Comparison of ENCODE assay signal across 8 cellular contexts in the genomic region with DNA sequence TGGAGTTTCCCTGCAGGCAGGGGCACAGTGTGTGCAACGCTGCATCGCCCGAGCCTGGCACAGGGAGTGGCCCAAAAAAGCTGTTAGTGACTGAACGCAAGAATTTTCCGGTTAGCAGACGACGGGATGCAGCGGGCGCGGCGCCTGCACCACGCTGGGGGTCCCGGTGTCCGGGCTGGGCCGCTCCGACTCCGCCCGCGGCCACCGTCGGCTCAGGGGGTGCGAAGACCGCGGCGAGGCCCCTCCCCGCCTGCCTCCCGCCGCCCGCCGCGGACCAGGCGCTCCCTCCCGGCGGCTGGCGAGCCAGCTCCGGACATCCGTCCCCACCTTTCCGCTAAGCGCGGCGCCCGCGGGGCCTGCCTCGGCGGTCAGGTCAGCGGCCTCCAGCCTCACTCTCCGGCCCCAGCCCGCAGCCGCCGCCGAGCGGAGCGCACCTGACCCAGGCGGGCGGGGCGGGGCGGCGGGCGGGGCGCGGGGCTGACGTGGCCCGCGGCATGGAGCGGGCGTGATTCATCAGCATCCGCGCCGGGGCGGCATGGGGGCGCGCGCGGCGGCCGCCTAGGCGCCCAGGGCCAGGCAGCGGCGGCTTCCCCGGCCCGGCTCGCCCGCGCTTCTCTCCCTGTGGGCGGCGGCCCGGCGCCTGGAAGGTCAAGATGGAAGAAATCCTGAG. TPM values are rescaled to one million over a fixed set of nuclear protein-coding genes. Genes with fewer than 3 reads are reported as not detected.
DNase-seq lines count a peak whose midpoint lies in the region; ATAC-seq, FAIRE-seq and TF ChIP-seq lines count a peak whose summit lies in the region.

A gene with protein sequence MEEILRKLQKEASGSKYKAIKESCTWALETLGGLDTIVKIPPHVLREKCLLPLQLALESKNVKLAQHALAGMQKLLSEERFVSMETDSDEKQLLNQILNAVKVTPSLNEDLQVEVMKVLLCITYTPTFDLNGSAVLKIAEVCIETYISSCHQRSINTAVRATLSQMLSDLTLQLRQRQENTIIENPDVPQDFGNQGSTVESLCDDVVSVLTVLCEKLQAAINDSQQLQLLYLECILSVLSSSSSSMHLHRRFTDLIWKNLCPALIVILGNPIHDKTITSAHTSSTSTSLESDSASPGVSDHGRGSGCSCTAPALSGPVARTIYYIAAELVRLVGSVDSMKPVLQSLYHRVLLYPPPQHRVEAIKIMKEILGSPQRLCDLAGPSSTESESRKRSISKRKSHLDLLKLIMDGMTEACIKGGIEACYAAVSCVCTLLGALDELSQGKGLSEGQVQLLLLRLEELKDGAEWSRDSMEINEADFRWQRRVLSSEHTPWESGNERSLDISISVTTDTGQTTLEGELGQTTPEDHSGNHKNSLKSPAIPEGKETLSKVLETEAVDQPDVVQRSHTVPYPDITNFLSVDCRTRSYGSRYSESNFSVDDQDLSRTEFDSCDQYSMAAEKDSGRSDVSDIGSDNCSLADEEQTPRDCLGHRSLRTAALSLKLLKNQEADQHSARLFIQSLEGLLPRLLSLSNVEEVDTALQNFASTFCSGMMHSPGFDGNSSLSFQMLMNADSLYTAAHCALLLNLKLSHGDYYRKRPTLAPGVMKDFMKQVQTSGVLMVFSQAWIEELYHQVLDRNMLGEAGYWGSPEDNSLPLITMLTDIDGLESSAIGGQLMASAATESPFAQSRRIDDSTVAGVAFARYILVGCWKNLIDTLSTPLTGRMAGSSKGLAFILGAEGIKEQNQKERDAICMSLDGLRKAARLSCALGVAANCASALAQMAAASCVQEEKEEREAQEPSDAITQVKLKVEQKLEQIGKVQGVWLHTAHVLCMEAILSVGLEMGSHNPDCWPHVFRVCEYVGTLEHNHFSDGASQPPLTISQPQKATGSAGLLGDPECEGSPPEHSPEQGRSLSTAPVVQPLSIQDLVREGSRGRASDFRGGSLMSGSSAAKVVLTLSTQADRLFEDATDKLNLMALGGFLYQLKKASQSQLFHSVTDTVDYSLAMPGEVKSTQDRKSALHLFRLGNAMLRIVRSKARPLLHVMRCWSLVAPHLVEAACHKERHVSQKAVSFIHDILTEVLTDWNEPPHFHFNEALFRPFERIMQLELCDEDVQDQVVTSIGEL (N-terminal part only) (plus strand): TSS at position 506 of the 670 bp plus-strand sequence. CDS start 148 bp downstream, at position 654.

- DNase-seq in A549 (ENCODE audit: low read depth in 1 of 2, low spot score in 1 of 2) (peak; percentile 17 to 32), SW 1271 (lab: John Stamatoyannopoulos, UW) (peak; percentile 13), amniotic stem cell (lab: John Stamatoyannopoulos, UW) (peak; percentile 2), hepatic stellate cell (ENCODE audit: low spot score) (peak; percentile 20)

- ATAC-seq in A549: peak; percentile 85 to 92
- ATAC-seq in GM19023 (IDR thresholded peaks at IDR 0.05; ENCODE audit: unreplicated experiment): peak; percentile 73
- peak; percentile 74 for ATAC-seq in HG03439 (IDR thresholded peaks at IDR 0.05; ENCODE audit: unreplicated experiment)
- ATAC-seq in GM18861 (IDR thresholded peaks at IDR 0.05; ENCODE audit: unreplicated experiment): no peak

- H3K9ac ChIP-seq in rectal smooth muscle tissue (ENCODE audit: low read length): peak within 1 kb of the TSS; percentile 43

- no peak for TF ChIP-seq POLR2A in A549 (IDR thresholded peaks at IDR 0.05; ENCODE audit: low read length)

- TF ChIP-seq EP300 in A549 (IDR thresholded peaks at IDR 0.05): no peak

- WGBS in A549 (ENCODE audit: missing lambda C conversion rate): no CpG with 5 or more reads among the region's 88 CpGs

- no peaks in the 10 kb centered on the region for H3K36me3 ChIP-seq in rectal smooth muscle tissue (ENCODE audit: control insufficient read depth, insufficient read depth, low read length)

- H3K4me3 ChIP-seq in A549 (peak within 1 kb of the TSS; percentile 49), rectal smooth muscle tissue (ENCODE audit: low read length) (peak within 1 kb of the TSS; percentile 74)

- no peak for TF ChIP-seq CTCF in A549 (IDR thresholded peaks at IDR 0.05)

- no peak for TF ChIP-seq RAD21 in A549 (conservative IDR thresholded peaks at IDR 0.05 in 1 of 2, IDR thresholded peaks at IDR 0.05 in 1 of 2)

- CTCF ChIA-PET in A549 (lab: Yijun Ruan, JAX): no interaction called here

- POLR2A ChIA-PET in A549 (lab: Yijun Ruan, JAX): interaction anchor here (0.6 kb wide), 1 partner anchor 216 kb away, joined by 3 read pairs; no protein-coding TSS in a partner anchor

- peaks cover 4% of the 10 kb centered on the region; the same call in 1 of the 3 replicates for H3K4me1 ChIP-seq in A549
- H3K4me1 ChIP-seq in rectal smooth muscle tissue (ENCODE audit: control insufficient read depth, insufficient read depth, low read length): peaks cover 2% of the 10 kb centered on the region

- peak within 1 kb of the TSS; percentile 93 for H3K4me2 ChIP-seq in A549

- H3K27me3 ChIP-seq in rectal smooth muscle tissue (ENCODE audit: control insufficient read depth, insufficient read depth, low read length): peaks cover 10% of the 10 kb centered on the region

- H3K9me3 ChIP-seq in A549: no peaks in the 10 kb centered on the region

- H3K27ac ChIP-seq in A549 (peak within 1 kb of the TSS; percentile 40 to 83; a peak in 5 of 6 replicates), rectal smooth muscle tissue (ENCODE audit: low read depth, low read length) (no peak within 1 kb of the TSS)

- no peak for FAIRE-seq in A549 (lab: Jason Lieb, UNC)

TF ChIP-seq in A549, 52 proteins besides CTCF, POLR2A, EP300 and RAD21:
- TF ChIP-seq, protein P1, sequence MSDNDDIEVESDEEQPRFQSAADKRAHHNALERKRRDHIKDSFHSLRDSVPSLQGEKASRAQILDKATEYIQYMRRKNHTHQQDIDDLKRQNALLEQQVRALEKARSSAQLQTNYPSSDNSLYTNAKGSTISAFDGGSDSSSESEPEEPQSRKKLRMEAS (IDR thresholded peaks at IDR 0.05): peak; percentile 24; the same call in 1 of the 2 replicates
- TF ChIP-seq RCOR1 (IDR thresholded peaks at IDR 0.05; ENCODE audit: low read depth, low read length): no peak

RNA-seq across cellular contexts. Expression of the gene that starts here (rescaled TPM):
- polyA plus RNA-seq in A549 (2011; rRNA removed) (0.83 and 1.4 TPM in 2 replicates), A549 (2017; fragmentation: RNase III; extraction: RNeasy Plus Mini Kit Qiagen cat#74134 plus additional on column Dnase treatment) (0.15 to 0.25 TPM (median 0.18 TPM) in 3 replicates)
- 0.13 and 0.16 TPM in 2 replicates for polyA plus RNA-seq in A549 (2012; cell fraction: cytosol; rRNA removed)
- 0.12 and 0.16 TPM in 2 replicates for polyA plus RNA-seq in A549 (2012; cell fraction: nucleus; rRNA removed)
- polyA minus RNA-seq in A549 (2011; rRNA and poly(A)+ RNA removed): 2.2 and 2.6 TPM in 2 replicates
